1 cellular context compared by ENCODE assay signal in genomic region chr2:179461367-179461886, GRCh38.
A peak's percentile ranks its signal among the peaks of the same experiment; 100 is the strongest.
TF ChIP-seq lines count a peak whose summit lies in the region.

No MANE protein-coding gene starts in this region.

TF ChIP-seq in IMR-90, 13 proteins besides CTCF, POLR2A, EP300 and RAD21:
- TF ChIP-seq BHLHE40 (IDR thresholded peaks at IDR 0.05; ENCODE audit: low read depth, low read length) (no peak), ELK1 (IDR thresholded peaks at IDR 0.05; ENCODE audit: borderline replicate concordance, low read depth, low read length) (no peak), MAFK (IDR thresholded peaks at IDR 0.05; ENCODE audit: low read depth, low read length) (peak; percentile 62), SMC3 (IDR thresholded peaks at IDR 0.05; ENCODE audit: low read depth, low read length) (no peak)
